In genomic region chr10:15715619-15716227, GRCh38 we compare ENCODE assay signal across 8 cellular contexts. TPM values are rescaled to one million over a fixed set of nuclear protein-coding genes. Genes with fewer than 3 reads are reported as not detected.
DNase-seq lines count a peak whose midpoint lies in the region; ATAC-seq and TF ChIP-seq lines count a peak whose summit lies in the region.

No MANE protein-coding gene starts in this region.

- POLR2A ChIA-PET in Panc1 (lab: Charles Lee): no interaction called here

- intact Hi-C loops in Panc1 (cut with micrococcal nuclease; ENCODE audit: unreplicated experiment): no loop called here

- H3K36me3 ChIP-seq in GM06990 (ENCODE audit: control insufficient read depth, insufficient read depth, low read length) (no peaks in the 10 kb centered on the region), Panc1 (ENCODE audit: control insufficient read depth, insufficient read depth, low read length) (no peaks in the 10 kb centered on the region)

- H3K27me3 ChIP-seq in GM06990 (replicated peaks; ENCODE audit: control insufficient read depth, insufficient read depth, low read length): peaks cover 5% of the 10 kb centered on the region
- H3K27me3 ChIP-seq in Panc1 (ENCODE audit: control insufficient read depth, insufficient read depth, low read length): peaks cover 5% of the 10 kb centered on the region

- CTCF ChIA-PET in Panc1 (lab: Charles Lee): no interaction called here

- no TSS peak for BruUV-seq in Panc1 (replicated peaks; lab: Mats Ljungman, UMichigan)

- no peaks in the 10 kb centered on the region for H3K9me3 ChIP-seq in Panc1 (ENCODE audit: control insufficient read depth, insufficient read depth, low read depth, low read length)

- ATAC-seq in Panc1: no peak
- ATAC-seq in HG03159 (IDR thresholded peaks at IDR 0.05; ENCODE audit: unreplicated experiment): no peak

- DNase-seq in GM06990 (ENCODE audit: extremely low read depth, insufficient read length) (no peak), Panc1 (ENCODE audit: low read depth, low spot score) (no peak), fibroblast of mammary gland (ENCODE audit: low read depth) (peak; percentile 38), pulmonary artery endothelial cell (ENCODE audit: low read depth, low spot score) (peak; percentile 2), DMS79 (lab: John Stamatoyannopoulos, UW) (no peak)
- DNase-seq in activated CD4-positive, alpha-beta T cell treated with anti-CD3 and anti-CD28 coated beads, Interleukin-2, amount 50 U/mL, for 4 hours: no peak
- no peak for DNase-seq in stimulated activated CD4-positive, alpha-beta T cell treated with anti-CD3 and anti-CD28 coated beads, Interleukin-2, amount 100 ng/mL, for 48 hours

- no peak overlapping the region for H3K4me3 ChIP-seq in GM06990 (replicated peaks; ENCODE audit: low read depth, low read length)
- H3K4me3 ChIP-seq in Panc1 (ENCODE audit: low read depth in 2 of 2, low read length in 2 of 2): no peak overlapping the region
- H3K4me3 ChIP-seq in fibroblast of mammary gland (ENCODE audit: control insufficient read depth, low read depth, low read length): no peak overlapping the region

- in situ Hi-C loops in Panc1 (cut with HindIII; ENCODE audit: low pct_unique_long_range_greater_than_20kb, low sequenced_read_pairs): no loop called here

- TF ChIP-seq CTCF in GM06990 (IDR thresholded peaks at IDR 0.05; ENCODE audit: insufficient read depth, low read length, poor library complexity, severe bottlenecking) (peak; percentile 18), Panc1 (IDR thresholded peaks at IDR 0.05) (peak; percentile 35), fibroblast of mammary gland (conservative IDR thresholded peaks at IDR 0.05; ENCODE audit: control insufficient read depth, insufficient read depth, low read depth, low read length) (peak; percentile 69)

- H3K27ac ChIP-seq in Panc1 (ENCODE audit: low read length): no peak overlapping the region

- H3K4me1 ChIP-seq in Panc1 (ENCODE audit: control insufficient read depth, insufficient read depth, low read length): no peaks in the 10 kb centered on the region

RNA-seq across cellular contexts. Expression of gene ITGA8, which starts 4.0 kb away (rescaled TPM):
- total RNA-seq in Panc1 (2021; ENCODE audit: unreplicated experiment): 0.18 TPM
- polyA plus RNA-seq in Panc1 (2012; ENCODE audit: insufficient read length): 0.06 TPM
- under 0.01 TPM in 1 of 2 replicates, not detected in the other for total RNA-seq in pulmonary artery endothelial cell

Comparison
In these comparisons a context has a peak if more than half of its experiments do, and no peak if none do; other contexts are left out.
1. DNase-seq: peak in fibroblast of mammary gland (single experiment) and pulmonary artery endothelial cell (single experiment); none in GM06990 (single experiment), Panc1 (single experiment), DMS79 (single experiment), activated CD4-positive, alpha-beta T cell treated with anti-CD3 and anti-CD28 coated beads, Interleukin-2, amount 50 U/mL, for 4 hours (0 of 2) and stimulated activated CD4-positive, alpha-beta T cell treated with anti-CD3 and anti-CD28 coated beads, Interleukin-2, amount 100 ng/mL, for 48 hours (0 of 2).
2. CTCF ChIP-seq: peak in every context shown above with its lines; median percentile 69 in fibroblast of mammary gland; 35 in Panc1; 18 in GM06990.